1 cellular context compared by ENCODE assay signal in the genomic region with DNA sequence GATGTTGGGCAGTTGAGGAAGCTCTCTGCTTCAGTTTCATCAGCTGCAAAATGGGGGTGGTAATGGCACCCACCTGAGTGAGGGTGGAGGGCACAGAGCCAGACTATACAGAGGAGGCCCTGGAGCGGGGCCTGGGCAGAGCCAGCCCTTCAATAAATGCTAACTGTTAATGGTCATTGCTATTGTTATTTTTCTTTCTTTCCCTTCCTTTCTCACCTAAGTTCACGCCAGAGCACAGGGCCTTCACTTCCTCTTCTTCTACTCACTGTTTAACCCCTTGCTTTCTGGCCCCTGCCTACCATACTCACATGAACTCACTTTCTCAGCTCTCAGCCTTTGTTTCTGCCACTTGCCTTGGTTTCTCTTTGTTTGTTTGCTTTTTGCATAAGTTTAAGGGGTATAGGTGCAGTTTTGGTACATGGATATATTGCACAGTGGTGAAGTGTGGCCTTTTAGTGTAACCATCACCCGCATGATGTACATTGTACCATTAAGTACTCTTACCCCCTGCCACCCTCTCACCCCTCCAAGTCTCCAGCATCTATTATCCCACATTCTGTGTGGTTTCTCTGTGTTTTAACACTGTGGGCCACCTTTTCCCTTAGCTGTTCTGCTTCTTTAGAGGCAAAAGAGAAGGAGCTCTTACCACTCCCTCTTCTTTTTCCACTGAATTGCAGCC.
TF ChIP-seq lines count a peak whose summit lies in the region.

No MANE protein-coding gene starts in this region.

TF ChIP-seq in SK-N-SH, 30 proteins besides CTCF, POLR2A, EP300 and RAD21 (continued from another document):
- no peak for TF ChIP-seq EZH2phosphoT487 (IDR thresholded peaks at IDR 0.05; ENCODE audit: borderline replicate concordance, low read depth)
- TF ChIP-seq, protein P1, sequence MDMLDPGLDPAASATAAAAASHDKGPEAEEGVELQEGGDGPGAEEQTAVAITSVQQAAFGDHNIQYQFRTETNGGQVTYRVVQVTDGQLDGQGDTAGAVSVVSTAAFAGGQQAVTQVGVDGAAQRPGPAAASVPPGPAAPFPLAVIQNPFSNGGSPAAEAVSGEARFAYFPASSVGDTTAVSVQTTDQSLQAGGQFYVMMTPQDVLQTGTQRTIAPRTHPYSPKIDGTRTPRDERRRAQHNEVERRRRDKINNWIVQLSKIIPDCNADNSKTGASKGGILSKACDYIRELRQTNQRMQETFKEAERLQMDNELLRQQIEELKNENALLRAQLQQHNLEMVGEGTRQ (IDR thresholded peaks at IDR 0.05; ENCODE audit: borderline replicate concordance, low read depth, low read length) = no peak
- no peak for TF ChIP-seq NRF1 (IDR thresholded peaks at IDR 0.05; ENCODE audit: low read depth, low read length)
- TF ChIP-seq RXRA (IDR thresholded peaks at IDR 0.05; ENCODE audit: borderline replicate concordance, low read depth) = no peak
- no peak for TF ChIP-seq RCOR1 (IDR thresholded peaks at IDR 0.05; ENCODE audit: low read length)
- TF ChIP-seq NFIC (IDR thresholded peaks at IDR 0.05; ENCODE audit: borderline replicate concordance) = no peak
- TF ChIP-seq TAF1 (IDR thresholded peaks at IDR 0.05; ENCODE audit: borderline replicate concordance, low read depth, low read length) = no peak
